8 cellular contexts compared by ENCODE assay signal in the genomic region with DNA sequence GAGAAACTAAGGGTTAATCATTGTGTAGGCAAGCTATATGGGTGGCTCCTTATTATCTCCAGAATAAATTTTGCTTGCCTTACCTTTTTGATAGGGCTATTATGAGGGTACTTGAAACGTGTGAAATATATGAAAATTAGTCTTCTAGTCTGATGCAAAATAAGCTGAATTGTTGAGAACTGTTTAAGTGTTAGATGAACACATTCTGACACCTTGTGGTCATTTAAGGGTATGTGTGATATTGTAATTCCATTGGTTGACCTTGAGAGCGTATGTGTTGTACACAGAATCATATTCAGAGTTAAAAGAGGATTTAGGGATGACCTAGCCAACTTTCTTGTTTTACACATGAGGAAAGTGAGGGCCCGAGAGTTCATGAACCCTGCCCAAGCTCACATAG. TPM values are rescaled to one million over a fixed set of nuclear protein-coding genes. Genes with fewer than 3 reads are reported as not detected.
A peak's percentile ranks its signal among the peaks of the same experiment; 100 is the strongest.
DNase-seq lines count a peak whose midpoint lies in the region; ATAC-seq and TF ChIP-seq lines count a peak whose summit lies in the region.

No MANE protein-coding gene starts in this region.

- H3F3A ChIP-seq in neural progenitor cell (ENCODE audit: low read depth), result no peaks in the 10 kb centered on the region

- peaks cover 4% of the 10 kb centered on the region for H3K27me3 Mint-ChIP-seq in neural progenitor cell (ENCODE audit: insufficient read depth, low read depth)

- H3K9ac ChIP-seq in neural progenitor cell, result no peak overlapping the region

- peaks cover 6% of the 10 kb centered on the region for H3K9me3 ChIP-seq in neural progenitor cell (ENCODE audit: low read depth)

- peak; percentile 54 for DNase-seq in DMS 273 (lab: John Stamatoyannopoulos, UW; ENCODE audit: unreplicated experiment)
- no peak for DNase-seq in DMS 273 treated with DMSO at 0.1 percent for 48 hours (lab: John Stamatoyannopoulos, UW)
- peak; percentile 38 for DNase-seq in M059J (ENCODE audit: low read depth)
- DNase-seq in cerebellar cortex (ENCODE audit: low spot score), result peak; percentile 12
- DNase-seq in neural progenitor cell (ENCODE audit: low spot score), result no peak
- no peak for DNase-seq in NK-92 treated with Interleukin-12 subunit alpha and Interleukin-12 subunit beta, amount 100 ng/mL, for 24 hours (lab: John Stamatoyannopoulos, UW)
- DNase-seq in coronary artery (ENCODE audit: low spot score), result no peak

- no peaks in the 10 kb centered on the region for H3K36me3 ChIP-seq in neural progenitor cell

- no peak overlapping the region for H3K27ac Mint-ChIP-seq in neural progenitor cell

- no peaks in the 10 kb centered on the region for H3K4me1 Mint-ChIP-seq in neural progenitor cell

- no peak overlapping the region for H2AFZ ChIP-seq in neural progenitor cell (replicated peaks)

- H3K36me3 Mint-ChIP-seq in neural progenitor cell, result no peaks in the 10 kb centered on the region

- TF ChIP-seq CTCF in neural progenitor cell (IDR thresholded peaks at IDR 0.05) (peak; percentile 52), coronary artery (IDR thresholded peaks at IDR 0.05) (no peak)

- no peaks in the 10 kb centered on the region for H3K27me3 ChIP-seq in neural progenitor cell

- no peak overlapping the region for H3K4me2 ChIP-seq in neural progenitor cell

- no peaks in the 10 kb centered on the region for H3K4me1 ChIP-seq in neural progenitor cell

- H3K27ac ChIP-seq in neural progenitor cell, result no peak overlapping the region
- H3K27ac ChIP-seq in coronary artery, result no peak overlapping the region

- H3K9me3 Mint-ChIP-seq in neural progenitor cell, result no peaks in the 10 kb centered on the region

- H3K4me3 Mint-ChIP-seq in neural progenitor cell, result no peak overlapping the region

- no peaks in the 10 kb centered on the region for H4K20me1 ChIP-seq in neural progenitor cell (ENCODE audit: low read depth)

- no peak for ATAC-seq in GM19023 (IDR thresholded peaks at IDR 0.05; ENCODE audit: unreplicated experiment)

- no peak overlapping the region for H3K4me3 ChIP-seq in neural progenitor cell
- no peak overlapping the region for H3K4me3 ChIP-seq in coronary artery

- H3K79me2 ChIP-seq in neural progenitor cell (ENCODE audit: low read depth), result no peaks in the 10 kb centered on the region

RNA-seq across cellular contexts. Expression of gene LINC00632, which starts 44.6 kb away (rescaled TPM):
- total RNA-seq in M059J (2014; rRNA removed; shearing (Covaris generic)), result 20.7 and 22.6 TPM in 2 replicates
- total RNA-seq in neural progenitor cell (ENCODE audit: low replicate concordance), result 12.0 and 13.7 TPM in 2 replicates

Comparison
In these comparisons a context has a peak if more than half of its experiments do, and no peak if none do; other contexts are left out.
1. DNase-seq: peak in DMS 273 (single experiment), M059J (single experiment) and cerebellar cortex (single experiment); none in DMS 273 treated with DMSO at 0.1 percent for 48 hours (single experiment), neural progenitor cell (single experiment), NK-92 treated with Interleukin-12 subunit alpha and Interleukin-12 subunit beta, amount 100 ng/mL, for 24 hours (single experiment) and coronary artery (single experiment).